In genomic region chr21:41762753-41763152, GRCh38 we compare ENCODE assay signal across 18 cellular contexts. TPM values are rescaled to one million over a fixed set of nuclear protein-coding genes. Genes with fewer than 3 reads are reported as not detected.
DNase-seq lines count a peak whose midpoint lies in the region; ATAC-seq, FAIRE-seq and TF ChIP-seq lines count a peak whose summit lies in the region.
"Had no signal": no experiment of that assay in that cellular context is flagged by ENCODE, and none has a peak within 500 bp of the region (broad histone marks: within the 10 kb centered on the region; RNA-seq: fewer than 3 reads in every experiment).

No MANE protein-coding gene starts in this region.

- H3K9me3 ChIP-seq in DND-41 (ENCODE audit: insufficient read depth, low read length, severe bottlenecking) (no peaks in the 10 kb centered on the region), astrocyte (ENCODE audit: insufficient read depth, low read depth, low read length) (no peaks in the 10 kb centered on the region), neuronal stem cell (replicated peaks in 1 of 2; ENCODE audit: control insufficient read depth in 2 of 2, insufficient read depth in 1 of 2, low read depth in 1 of 2, low read length in 2 of 2) (peaks cover 0 to 3% of the 10 kb centered on the region in 2 donors), spleen (peaks cover 0 to 3% (median 0%) of the 10 kb centered on the region in 8 donors)
- H3K9me3 ChIP-seq: left lung had no signal

- H3K9ac ChIP-seq in DND-41 (ENCODE audit: low read depth, low read length) (no peak overlapping the region; the same call in 1 of the 2 replicates), astrocyte (ENCODE audit: low read length) (no peak overlapping the region), neuronal stem cell (ENCODE audit: low read depth, low read length, poor library complexity) (no peak overlapping the region)

- H2BK5ac ChIP-seq in neuronal stem cell (ENCODE audit: low read length) = no peak overlapping the region

- peak overlapping the region; percentile 46 for H3K18ac ChIP-seq in neuronal stem cell (ENCODE audit: low read length)

- no peak overlapping the region for H2AFZ ChIP-seq in DND-41 (ENCODE audit: low read depth, low read length)
- no peak overlapping the region for H2AFZ ChIP-seq in astrocyte (ENCODE audit: low read depth, low read length)
- no peak overlapping the region for H2AFZ ChIP-seq in neuronal stem cell (ENCODE audit: low read length)

- peaks cover 90% of the 10 kb centered on the region for H3K4me1 ChIP-seq in DND-41 (ENCODE audit: insufficient read depth, low read length)
- peaks cover 24% of the 10 kb centered on the region for H3K4me1 ChIP-seq in astrocyte (ENCODE audit: insufficient read depth, low read length)
- H3K4me1 ChIP-seq in foreskin keratinocyte = peaks cover 41% of the 10 kb centered on the region
- peaks cover 21 to 25% of the 10 kb centered on the region in 2 donors for H3K4me1 ChIP-seq in neuronal stem cell (ENCODE audit: control insufficient read depth in 2 of 2, insufficient read depth in 1 of 2, low read depth in 1 of 2, low read length in 2 of 2)
- peaks cover 23 to 56% (median 36%) of the 10 kb centered on the region in 6 donors for H3K4me1 ChIP-seq in spleen

- H3K27ac ChIP-seq in DND-41 (ENCODE audit: low read length) (peak overlapping the region; percentile 96), astrocyte (ENCODE audit: low read depth, low read length) (no peak overlapping the region), foreskin keratinocyte (peak overlapping the region; percentile 50), neuronal stem cell (replicated peaks; ENCODE audit: low read length) (no peak overlapping the region), spleen (no peak overlapping the region)

- H3K27ac Mint-ChIP-seq in astrocyte (ENCODE audit: unreplicated experiment) = peak overlapping the region; percentile 91
- no peak overlapping the region for H3K27ac Mint-ChIP-seq in natural killer cell treated with Interleukin-12 subunit alpha and Interleukin-12 subunit beta and Interleukin-15 and Interleukin-18, amount 100 ng/mL, for 72 hours

- H3K79me1 ChIP-seq in neuronal stem cell (ENCODE audit: low read depth, low read length) = no peaks in the 10 kb centered on the region

- no peak overlapping the region for H3K4ac ChIP-seq in neuronal stem cell (ENCODE audit: low read length)

- peaks cover 24% of the 10 kb centered on the region for H3K79me2 ChIP-seq in DND-41 (ENCODE audit: insufficient read depth, low read length)
- H3K79me2 ChIP-seq in astrocyte (ENCODE audit: insufficient read depth, low read length) = peaks cover 3% of the 10 kb centered on the region

- TF ChIP-seq POLR2A in spleen (IDR thresholded peaks at IDR 0.05) = no peak

- H4K20me1 ChIP-seq in DND-41 (ENCODE audit: insufficient read depth, low read length) = no peaks in the 10 kb centered on the region
- peaks cover 3% of the 10 kb centered on the region for H4K20me1 ChIP-seq in astrocyte (ENCODE audit: insufficient read depth, low read length)

- H3K36me3 ChIP-seq in DND-41 (ENCODE audit: insufficient read depth, low read length) (no peaks in the 10 kb centered on the region), astrocyte (ENCODE audit: insufficient read depth, low read length) (no peaks in the 10 kb centered on the region), neuronal stem cell (replicated peaks in 1 of 2; ENCODE audit: control insufficient read depth in 2 of 2, insufficient read depth in 2 of 2, low read length in 2 of 2) (no peaks in the 10 kb centered on the region), spleen (no peaks in the 10 kb centered on the region)
- H3K36me3 ChIP-seq: left lung had no signal

- no CpG with 5 or more reads among the region's 16 CpGs for whole genome bisulfite sequencing in neuronal stem cell (ENCODE audit: extremely low coverage in 2 of 2, insufficient read length in 2 of 2, insufficient replicate concordance in 1 of 2), 2 donors
- WGBS in spleen, 5 donors = 20 to 34% (median 20%) methylated on average over 16 of the region's 16 CpGs

- H3K4me3 ChIP-seq in DND-41 (ENCODE audit: low read depth in 1 of 2, low read length in 2 of 2) = no peak overlapping the region
- H3K4me3 ChIP-seq in astrocyte (ENCODE audit: insufficient read depth, low read depth, low read length) = no peak overlapping the region
- no peak overlapping the region for H3K4me3 ChIP-seq in neuronal stem cell (ENCODE audit: low read length in 2 of 2)
- no peak overlapping the region for H3K4me3 ChIP-seq in spleen

- no peak overlapping the region for H2AK5ac ChIP-seq in neuronal stem cell (ENCODE audit: low read depth, low read length)

- peaks cover 18% of the 10 kb centered on the region for H3K4me1 Mint-ChIP-seq in astrocyte (ENCODE audit: low read depth, unreplicated experiment)
- H3K4me1 Mint-ChIP-seq in natural killer cell treated with Interleukin-12 subunit alpha and Interleukin-12 subunit beta and Interleukin-15 and Interleukin-18, amount 100 ng/mL, for 72 hours (ENCODE audit: low read depth in 2 of 2) = peaks cover 16 to 21% of the 10 kb centered on the region in 2 donors

- no peaks in the 10 kb centered on the region for H3K27me3 ChIP-seq in DND-41 (ENCODE audit: insufficient read depth, low read length, poor library complexity)
- H3K27me3 ChIP-seq in astrocyte (ENCODE audit: insufficient read depth, low read length) = peaks cover 29% of the 10 kb centered on the region
- H3K27me3 ChIP-seq in foreskin keratinocyte = no peaks in the 10 kb centered on the region
- H3K27me3 ChIP-seq in neuronal stem cell (ENCODE audit: control insufficient read depth in 3 of 3, insufficient read depth in 3 of 3, low read depth in 1 of 3, low read length in 3 of 3) = peaks cover 20 to 90% (median 61%) of the 10 kb centered on the region in 3 experiments
- H3K27me3 ChIP-seq in spleen (replicated peaks in 1 of 7) = peaks cover 0 to 97% (median 75%) of the 10 kb centered on the region in 7 donors

- FAIRE-seq in astrocyte (lab: Jason Lieb, UNC) = no peak

- TF ChIP-seq CTCF in DND-41 (IDR thresholded peaks at IDR 0.05; ENCODE audit: borderline replicate concordance, extremely low read depth, low read length, poor library complexity, severe bottlenecking) = no peak
- TF ChIP-seq CTCF in astrocyte (IDR thresholded peaks at IDR 0.05; ENCODE audit: insufficient read depth, low read depth, low read length) = no peak
- no peak for TF ChIP-seq CTCF in foreskin keratinocyte (conservative IDR thresholded peaks at IDR 0.05)
- TF ChIP-seq CTCF in spleen (IDR thresholded peaks at IDR 0.05 in 8 of 11, conservative IDR thresholded peaks at IDR 0.05 in 3 of 11) = no peak

- peaks cover 44% of the 10 kb centered on the region for H3K27me3 Mint-ChIP-seq in astrocyte (ENCODE audit: low read depth, unreplicated experiment)
- peaks cover 47 to 56% of the 10 kb centered on the region in 2 donors for H3K27me3 Mint-ChIP-seq in natural killer cell treated with Interleukin-12 subunit alpha and Interleukin-12 subunit beta and Interleukin-15 and Interleukin-18, amount 100 ng/mL, for 72 hours

- intact Hi-C loops in spleen (cut with DNase I; ENCODE audit: low total_unique reads) = no loop called here

- no peak overlapping the region for H2BK15ac ChIP-seq in neuronal stem cell (ENCODE audit: low read length)

- no peak overlapping the region for H3K14ac ChIP-seq in neuronal stem cell (ENCODE audit: low read length)

- no peak overlapping the region for H4K8ac ChIP-seq in neuronal stem cell (ENCODE audit: low read depth, low read length)

- no peak overlapping the region for H4K91ac ChIP-seq in neuronal stem cell (ENCODE audit: low read depth, low read length, poor library complexity)

- no peak for ATAC-seq in DND-41 (ENCODE audit: insufficient read depth, low read depth)
- ATAC-seq in foreskin keratinocyte = no peak
- ATAC-seq in natural killer cell treated with Interleukin-12 subunit alpha and Interleukin-12 subunit beta and Interleukin-15 and Interleukin-18, amount 100 ng/mL, for 72 hours = no peak

- no peak overlapping the region for H3K4me2 ChIP-seq in DND-41 (ENCODE audit: insufficient read depth, low read length)
- H3K4me2 ChIP-seq in astrocyte (ENCODE audit: low read length) = no peak overlapping the region
- H3K4me2 ChIP-seq in neuronal stem cell (ENCODE audit: insufficient read depth, low read length, poor library complexity, severe bottlenecking) = peak overlapping the region; percentile 34

- H2BK120ac ChIP-seq in neuronal stem cell (ENCODE audit: low read depth, low read length) = no peak overlapping the region

- peaks cover 12% of the 10 kb centered on the region for H3K9me3 Mint-ChIP-seq in astrocyte (ENCODE audit: unreplicated experiment)
- H3K9me3 Mint-ChIP-seq in natural killer cell treated with Interleukin-12 subunit alpha and Interleukin-12 subunit beta and Interleukin-15 and Interleukin-18, amount 100 ng/mL, for 72 hours = no peaks in the 10 kb centered on the region

- no peak overlapping the region for H2BK12ac ChIP-seq in neuronal stem cell (ENCODE audit: low read length)

- H3K36me3 Mint-ChIP-seq in astrocyte (ENCODE audit: low read depth, unreplicated experiment) = peaks cover 3% of the 10 kb centered on the region
- peaks cover 7% of the 10 kb centered on the region for H3K36me3 Mint-ChIP-seq in natural killer cell treated with Interleukin-12 subunit alpha and Interleukin-12 subunit beta and Interleukin-15 and Interleukin-18, amount 100 ng/mL, for 72 hours

- DNase-seq in DND-41 (no peak), astrocyte (ENCODE audit: low read depth) (no peak), foreskin keratinocyte (no peak), neuronal stem cell (ENCODE audit: low spot score) (no peak), mesenteric fat pad (ENCODE audit: low spot score) (no peak), SKM-1 (lab: John Stamatoyannopoulos, UW; ENCODE audit: unreplicated experiment) (no peak), spleen (no peak)
- DNase-seq in natural killer cell treated with Interleukin-12 subunit alpha and Interleukin-12 subunit beta and Interleukin-15 and Interleukin-18, amount 100 ng/mL, for 72 hours (ENCODE audit: low spot score) = no peak
- DNase-seq: activated CD4-positive, alpha-beta T cell treated with anti-CD3 and anti-CD28 coated beads for 1 hour; activated CD8-positive, alpha-beta memory T cell treated with anti-CD3 and anti-CD28 coated beads, Interleukin-2, amount 50 U/mL, for 48 hours; activated naive CD4-positive, alpha-beta T cell treated with Interleukin-2 at 50 U/mL for 16 hours; hippocampal formation; left lung; NCI-H146; NCI-H345; Right ventricle myocardium superior; T-helper 2 cell had no signal

- no peak overlapping the region for H3K23ac ChIP-seq in neuronal stem cell (ENCODE audit: low read depth, low read length, poor library complexity)

- H3K4me3 Mint-ChIP-seq in astrocyte (ENCODE audit: unreplicated experiment) = no peak overlapping the region
- H3K4me3 Mint-ChIP-seq in natural killer cell treated with Interleukin-12 subunit alpha and Interleukin-12 subunit beta and Interleukin-15 and Interleukin-18, amount 100 ng/mL, for 72 hours = no peak overlapping the region

RNA-seq across cellular contexts. Expression of gene RIPK4, which starts 4.1 kb away (rescaled TPM):
- 1.1 and 1.8 TPM in 2 replicates for total RNA-seq in astrocyte
- 33.2 and 40.9 TPM in 2 replicates for total RNA-seq in foreskin keratinocyte
- polyA plus RNA-seq in foreskin keratinocyte = 18.9 and 23.8 TPM in 2 replicates
- polyA plus RNA-seq in neuronal stem cell (2013, experiment 1 of 2) = 0.47 TPM
- 0.46 TPM for polyA plus RNA-seq in neuronal stem cell (2013, experiment 2 of 2)
- not detected for total RNA-seq in mesenteric fat pad
- total RNA-seq in natural killer cell treated with Interleukin-12 subunit alpha and Interleukin-12 subunit beta and Interleukin-15 and Interleukin-18, amount 100 ng/mL, for 72 hours = under 1 TPM in 1 of 2 donors, not detected in 1; 0.11 TPM
- total RNA-seq in spleen = not detected
- under 1 TPM; 0.02 to 0.06 (median 0.06) TPM for polyA plus RNA-seq in spleen
- total RNA-seq: LHCN-M2 had no signal

Comparison
In these comparisons a context has a peak if more than half of its experiments do, and no peak if none do; other contexts are left out.
1. H3K27ac ChIP-seq: peak in DND-41 (single experiment) and foreskin keratinocyte (single experiment); none in astrocyte (single experiment), neuronal stem cell (single experiment) and spleen (0 of 8).
2. RNA of gene RIPK4, which starts 4.1 kb away (total RNA-seq): 33.2 to 40.9 TPM in foreskin keratinocyte; 1.1 to 1.8 TPM in astrocyte, 0.11 TPM in natural killer cell treated with Interleukin-12 subunit alpha and Interleukin-12 subunit beta and Interleukin-15 and Interleukin-18, amount 100 ng/mL, for 72 hours, not detected in mesenteric fat pad (single experiment) and not detected in spleen; every median in the first group is over 10 times any median in the second.